Comparison of ENCODE assay signal across 1 cellular context in genomic region chr4:154549894-154550790, GRCh38.
TF ChIP-seq lines count a peak whose summit lies in the region.

PLRG1 (minus strand) TSS chr4:154550400; CDS start chr4:154550308, 92 bp downstream.

TF ChIP-seq in K562, 482 proteins besides CTCF, POLR2A, EP300 and RAD21 (continued from another document and continues in another):
- TF ChIP-seq ZBED1 (IDR thresholded peaks at IDR 0.05) (no peak), JUND (IDR thresholded peaks at IDR 0.05; ENCODE audit: borderline replicate concordance, low read depth, low read length) (0 out of 2 replicates have a peak, but pooled peaks have one; percentile 38), JUND (tag; IDR thresholded peaks at IDR 0.05; ENCODE audit: borderline replicate concordance, low read depth, low read length) (no peak), NR2C2 (CRISPR knock-in tag; IDR thresholded peaks at IDR 0.05) (no peak), NR2C2 (tag; IDR thresholded peaks at IDR 0.05) (no peak), ZBTB1 (CRISPR knock-in tag; IDR thresholded peaks at IDR 0.05; ENCODE audit: borderline replicate concordance, low read depth) (no peak), FOS (IDR thresholded peaks at IDR 0.05; ENCODE audit: extremely low read depth, insufficient read length) (no peak), EGR1 (conservative IDR thresholded peaks at IDR 0.05) (no peak), ELF1 (tag; IDR thresholded peaks at IDR 0.05) (peak; percentile 41; the same call in 1 of the 2 replicates), GATA2 (CRISPR knock-in tag; IDR thresholded peaks at IDR 0.05) (no peak), PCBP1 (IDR thresholded peaks at IDR 0.05; ENCODE audit: low read depth, low read length, poor library complexity, severe bottlenecking) (no peak), FUS (optimal IDR thresholded peaks at IDR 0.05; ENCODE audit: low read depth, low read length) (no peak), E4F1 (CRISPR knock-in tag; IDR thresholded peaks at IDR 0.05; ENCODE audit: borderline replicate concordance) (no peak), CBFB (CRISPR knock-in tag; IDR thresholded peaks at IDR 0.05) (no peak), DIDO1 (tag; IDR thresholded peaks at IDR 0.05; ENCODE audit: low read depth) (peak; percentile 77), POLR3A (IDR thresholded peaks at IDR 0.05; ENCODE audit: borderline replicate concordance, extremely low read depth, insufficient read depth, insufficient read length) (no peak), SMAD4 (CRISPR knock-in tag; conservative IDR thresholded peaks at IDR 0.05) (no peak), TEAD2 (tag; IDR thresholded peaks at IDR 0.05) (no peak), ZNF583 (CRISPR knock-in tag; IDR thresholded peaks at IDR 0.05) (no peak), RBM34 (IDR thresholded peaks at IDR 0.05; ENCODE audit: borderline replicate concordance, insufficient read depth, low read length) (no peak), SNAPC5 (CRISPR knock-in tag; IDR thresholded peaks at IDR 0.05) (no peak), MCM7 (IDR thresholded peaks at IDR 0.05) (no peak), TOE1 (IDR thresholded peaks at IDR 0.05; ENCODE audit: borderline replicate concordance) (no peak; the same call in 1 of the 2 replicates), TOE1 (CRISPR knock-in tag; IDR thresholded peaks at IDR 0.05; ENCODE audit: borderline replicate concordance, low read depth) (no peak), CLOCK (CRISPR knock-in tag; IDR thresholded peaks at IDR 0.05; ENCODE audit: borderline replicate concordance) (no peak), MYNN (IDR thresholded peaks at IDR 0.05) (no peak), MYNN (CRISPR knock-in tag; IDR thresholded peaks at IDR 0.05) (no peak), RBM15 (IDR thresholded peaks at IDR 0.05; ENCODE audit: insufficient read depth, low read length) (no peak), CREM (IDR thresholded peaks at IDR 0.05; ENCODE audit: low read depth) (peak; percentile 74), HDAC8 (tag; IDR thresholded peaks at IDR 0.05) (no peak), NFE2 (IDR thresholded peaks at IDR 0.05; ENCODE audit: low read depth) (no peak), SETDB1 (IDR thresholded peaks at IDR 0.05; ENCODE audit: low read length) (no peak), JUNB (CRISPR knock-in tag; conservative IDR thresholded peaks at IDR 0.05) (no peak), MEF2D (tag; conservative IDR thresholded peaks at IDR 0.05; ENCODE audit: low read depth) (no peak), ZNF316 (IDR thresholded peaks at IDR 0.05) (no peak), TCF7L2 (IDR thresholded peaks at IDR 0.05; ENCODE audit: low read depth, low read length) (no peak), ESRRA (IDR thresholded peaks at IDR 0.05; ENCODE audit: borderline replicate concordance, low read depth) (no peak), RBBP5 (IDR thresholded peaks at IDR 0.05; ENCODE audit: borderline replicate concordance, insufficient read depth, low read length, poor library complexity, severe bottlenecking) (peak; percentile 85), FOSL1 (tag; conservative IDR thresholded peaks at IDR 0.05) (no peak), ZNF263 (CRISPR knock-in tag; IDR thresholded peaks at IDR 0.05; ENCODE audit: borderline replicate concordance) (no peak), ZNF41 (CRISPR knock-in tag; conservative IDR thresholded peaks at IDR 0.05) (no peak), RFX7 (CRISPR knock-in tag; IDR thresholded peaks at IDR 0.05) (no peak), POLR2H (tag; IDR thresholded peaks at IDR 0.05; ENCODE audit: low read depth) (peak; percentile 70; the same call in 1 of the 2 replicates), E2F8 (IDR thresholded peaks at IDR 0.05; ENCODE audit: low read depth, partially characterized antibody) (peak; percentile 35), ZNF146 (CRISPR knock-in tag; IDR thresholded peaks at IDR 0.05; ENCODE audit: unreplicated experiment) (no peak), GTF2E2 (tag; IDR thresholded peaks at IDR 0.05) (no peak), SMC3 (conservative IDR thresholded peaks at IDR 0.05; ENCODE audit: insufficient read depth, low read depth, low read length) (no peak), CHD4 (IDR thresholded peaks at IDR 0.05; ENCODE audit: insufficient read depth, insufficient replicate concordance, low read depth, low read length, poor library complexity, severe bottlenecking) (no peak), USF1 (CRISPR knock-in tag; IDR thresholded peaks at IDR 0.05) (no peak), ZNF280B (CRISPR knock-in tag; IDR thresholded peaks at IDR 0.05) (no peak), BDP1 (IDR thresholded peaks at IDR 0.05; ENCODE audit: insufficient read depth, insufficient read length) (no peak), COPS2 (conservative IDR thresholded peaks at IDR 0.05) (no peak), ARID3A (IDR thresholded peaks at IDR 0.05; ENCODE audit: borderline replicate concordance, low read depth, low read length) (no peak)
